1 cellular context compared by ENCODE assay signal in the genomic region with DNA sequence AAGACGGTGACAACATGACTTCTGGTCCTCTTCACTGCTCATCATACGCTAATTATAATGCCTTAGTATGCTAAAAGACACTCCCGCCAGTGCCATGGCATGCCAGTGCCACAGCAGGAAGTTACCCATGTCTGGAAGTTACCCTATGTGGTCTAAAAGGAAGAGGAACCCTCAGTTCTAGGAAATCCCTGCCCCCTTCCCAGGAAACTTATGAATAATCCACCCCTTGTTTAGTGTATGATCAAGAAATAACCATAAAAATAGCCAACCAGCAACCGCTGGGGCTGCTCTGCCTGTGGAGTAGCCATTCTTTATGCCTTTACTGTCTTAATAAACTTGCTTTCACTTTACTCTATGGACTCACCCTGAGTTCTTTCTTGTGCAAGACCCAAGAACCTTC.
TF ChIP-seq lines count a peak whose summit lies in the region.

No MANE protein-coding gene starts in this region.

TF ChIP-seq in endothelial cell of umbilical vein, 7 proteins besides CTCF, POLR2A, EP300 and RAD21 (continued from another document):
- TF ChIP-seq JUN (IDR thresholded peaks at IDR 0.05; ENCODE audit: borderline replicate concordance, insufficient read depth, insufficient read length, low read depth) = no peak
- no peak for TF ChIP-seq EZH2 (IDR thresholded peaks at IDR 0.05; ENCODE audit: borderline replicate concordance, low read depth, low read length, severe bottlenecking)
- no peak for TF ChIP-seq POLR2AphosphoS5 (IDR thresholded peaks at IDR 0.05; ENCODE audit: insufficient read depth, low read depth, low read length)
TF ChIP-seq in endothelial cell of umbilical vein: peak in this region for 0.
